9 cellular contexts compared by ENCODE assay signal in the genomic region with DNA sequence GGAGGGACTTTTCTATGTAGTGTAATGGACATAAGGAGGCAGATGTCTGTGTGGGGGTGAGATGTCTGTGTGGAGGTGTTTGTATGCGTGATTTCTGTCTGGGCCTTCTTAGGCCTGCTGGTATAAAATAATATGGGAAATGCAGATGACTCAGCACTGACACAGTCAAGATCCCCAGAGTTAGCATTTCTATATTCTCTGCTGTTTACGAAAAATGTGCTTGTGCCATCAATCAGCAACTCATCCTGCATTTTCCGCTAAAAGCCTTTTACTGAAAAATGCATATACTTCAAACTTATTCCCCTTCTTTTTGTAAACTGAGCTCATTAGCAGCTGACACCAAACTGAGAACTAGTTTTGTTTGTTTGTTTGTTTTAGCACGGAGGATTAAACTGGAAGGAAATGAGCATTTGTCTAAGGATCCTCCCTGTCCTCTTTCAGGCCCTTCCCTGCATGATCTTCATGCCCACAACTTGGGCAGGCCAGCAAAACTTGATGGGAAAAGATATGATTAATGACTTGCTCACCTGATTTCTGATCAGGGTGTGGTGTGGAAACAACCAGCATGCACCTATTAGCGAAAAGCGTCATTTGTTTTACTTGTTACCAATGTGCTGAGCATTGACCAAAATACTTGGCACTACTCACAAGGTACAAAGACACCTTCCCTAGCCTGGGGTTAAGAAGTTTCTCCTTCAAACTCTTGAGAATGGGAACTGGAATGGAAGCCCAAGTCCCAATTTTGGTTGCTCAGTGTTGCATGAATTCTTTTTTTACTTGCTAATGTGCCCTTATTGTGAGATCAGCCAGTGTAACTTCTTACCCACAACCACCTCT.
DNase-seq lines count a peak whose midpoint lies in the region; ATAC-seq and TF ChIP-seq lines count a peak whose summit lies in the region.
"Had no signal": no experiment of that assay in that cellular context is flagged by ENCODE, and none has a peak within 500 bp of the region (broad histone marks: within the 10 kb centered on the region; RNA-seq: fewer than 3 reads in every experiment).

No MANE protein-coding gene starts in this region.

- no peaks in the 10 kb centered on the region for H3K27me3 ChIP-seq in neural cell (ENCODE audit: insufficient read depth, low read depth, low read length)

- TF ChIP-seq RAD21 in neural cell (conservative IDR thresholded peaks at IDR 0.05): no peak

- H2AFZ ChIP-seq in neural cell (ENCODE audit: low read depth, low read length): no peak overlapping the region

- H3K9ac ChIP-seq in neural cell (ENCODE audit: low read length): peak overlapping the region; percentile 88

- peak overlapping the region; percentile 68 for H3K4me3 ChIP-seq in neural cell (ENCODE audit: low read length)

- no peaks in the 10 kb centered on the region for H3K9me2 ChIP-seq in neural cell (ENCODE audit: insufficient read depth, low read length)

- no peak for TF ChIP-seq EP300 in neural cell (conservative IDR thresholded peaks at IDR 0.05; ENCODE audit: poor library complexity, severe bottlenecking)

- ATAC-seq in HG03159 (IDR thresholded peaks at IDR 0.05; ENCODE audit: unreplicated experiment) (no peak), GM18868 (IDR thresholded peaks at IDR 0.05; ENCODE audit: unreplicated experiment) (no peak)

- peaks cover 56% of the 10 kb centered on the region for H3K79me2 ChIP-seq in neural cell (replicated peaks; ENCODE audit: insufficient read depth, low read length)

- H3K27ac ChIP-seq in neural cell (ENCODE audit: low read length): peak overlapping the region; percentile 79

- H4K20me1 ChIP-seq in neural cell (ENCODE audit: insufficient read depth): peaks cover 5% of the 10 kb centered on the region

- no peak for TF ChIP-seq CTCF in neural cell (IDR thresholded peaks at IDR 0.05; ENCODE audit: poor library complexity, severe bottlenecking)

- no peaks in the 10 kb centered on the region for H3K36me3 ChIP-seq in neural cell (ENCODE audit: insufficient read depth, low read length)

- H3F3A ChIP-seq in neural cell (ENCODE audit: insufficient read depth, low read length, poor library complexity, severe bottlenecking): peaks cover 17% of the 10 kb centered on the region

- H3K4me2 ChIP-seq in neural cell (ENCODE audit: low read length): peak overlapping the region; percentile 71

- DNase-seq in Daoy (ENCODE audit: low read depth) (peak; percentile 49), M059J (ENCODE audit: low read depth) (peak; percentile 65), dedifferentiated amniotic fluid mesenchymal stem cell (ENCODE audit: extremely low spot score) (peak; percentile 34), NCI-H2081 treated with DMSO at 0.1 percent for 48 hours (lab: John Stamatoyannopoulos, UW) (no peak), amniotic stem cell (lab: John Stamatoyannopoulos, UW) (no peak)
- DNase-seq: activated gamma-delta T cell treated with Interleukin-2 at 50 U/mL for 16 hours had no signal

- H3K9me3 ChIP-seq in neural cell (ENCODE audit: low read length): no peaks in the 10 kb centered on the region

TF ChIP-seq in neural cell, 6 proteins besides CTCF, POLR2A, EP300 and RAD21:
- no peak for TF ChIP-seq REST (IDR thresholded peaks at IDR 0.05; ENCODE audit: borderline replicate concordance)
- TF ChIP-seq POLR2AphosphoS5 (IDR thresholded peaks at IDR 0.05): peak; percentile 8

Comparison
In these comparisons a context has a peak if more than half of its experiments do, and no peak if none do; other contexts are left out.
1. DNase-seq: peak in Daoy (single experiment), M059J (single experiment) and dedifferentiated amniotic fluid mesenchymal stem cell (single experiment); none in NCI-H2081 treated with DMSO at 0.1 percent for 48 hours (single experiment) and amniotic stem cell (single experiment).